ENCODE assay signal across 5 cellular contexts in genomic region chrX:104173841-104174240, GRCh38.
"Had no signal": no experiment of that assay in that cellular context is flagged by ENCODE, and none has a peak within 500 bp of the region (broad histone marks: within the 10 kb centered on the region; RNA-seq: fewer than 3 reads in every experiment).

No MANE protein-coding gene starts in this region.

- ATAC-seq: GM23338, K562 had no signal

- DNase-seq: H9, HCEC 1CT, IMR-90 had no signal
